ENCODE assay signal across 22 cellular contexts in genomic region chr6:126034671-126035070, GRCh38. TPM values are rescaled to one million over a fixed set of nuclear protein-coding genes. Genes with fewer than 3 reads are reported as not detected.
A peak's percentile ranks its signal among the peaks of the same experiment; 100 is the strongest.
DNase-seq lines count a peak whose midpoint lies in the region; ATAC-seq, FAIRE-seq and TF ChIP-seq lines count a peak whose summit lies in the region.
"Had no signal": no experiment of that assay in that cellular context is flagged by ENCODE, and none has a peak within 500 bp of the region (broad histone marks: within the 10 kb centered on the region; RNA-seq: fewer than 3 reads in every experiment).

No MANE protein-coding gene starts in this region.

- no peak for TF ChIP-seq EP300 in A549 (IDR thresholded peaks at IDR 0.05)

- H3K27me3 ChIP-seq in Caco-2 (replicated peaks; ENCODE audit: control insufficient read depth, insufficient read depth, low read length) (no peaks in the 10 kb centered on the region), hepatocyte (no peaks in the 10 kb centered on the region), parathyroid adenoma (ENCODE audit: control insufficient read depth, insufficient read depth, low read length) (no peaks in the 10 kb centered on the region)
- H3K27me3 ChIP-seq: BLaER1 had no signal

- BruUV-seq in Caco-2 (replicated peaks; lab: Mats Ljungman, UMichigan): no TSS peak

- H3K4me1 Mint-ChIP-seq in Caco-2 (ENCODE audit: low read depth, unreplicated experiment): peaks cover 37% of the 10 kb centered on the region
- H3K4me1 Mint-ChIP-seq: B cell had no signal

- no peaks in the 10 kb centered on the region for H3K27me3 Mint-ChIP-seq in Caco-2 (ENCODE audit: insufficient read depth, unreplicated experiment)
- H3K27me3 Mint-ChIP-seq: B cell; CD4-positive, CD25-positive, alpha-beta regulatory T cell had no signal

- H4K20me1 ChIP-seq in hepatocyte (ENCODE audit: insufficient read depth, poor library complexity, severe bottlenecking): no peaks in the 10 kb centered on the region
- H4K20me1 ChIP-seq: BLaER1 had no signal

- TF ChIP-seq POLR2A in A549 (IDR thresholded peaks at IDR 0.05; ENCODE audit: low read length): no peak

- no peaks in the 10 kb centered on the region for H3K9me2 ChIP-seq in hepatocyte (replicated peaks; ENCODE audit: insufficient read depth)

- TF ChIP-seq RAD21 in A549 (conservative IDR thresholded peaks at IDR 0.05 in 1 of 2, IDR thresholded peaks at IDR 0.05 in 1 of 2): no peak

- no peaks in the 10 kb centered on the region for H3K9me3 Mint-ChIP-seq in Caco-2 (ENCODE audit: unreplicated experiment)
- H3K9me3 Mint-ChIP-seq: CD4-positive, CD25-positive, alpha-beta regulatory T cell; CD8-positive, alpha-beta T cell; HFFc6 had no signal

- H3K79me2 ChIP-seq in hepatocyte: no peaks in the 10 kb centered on the region
- H3K79me2 ChIP-seq in parathyroid adenoma: no peaks in the 10 kb centered on the region

- H3K9me3 ChIP-seq in A549 (no peaks in the 10 kb centered on the region), Caco-2 (no peaks in the 10 kb centered on the region), hepatocyte (ENCODE audit: low read depth) (no peaks in the 10 kb centered on the region), parathyroid adenoma (ENCODE audit: control insufficient read depth, low read length) (no peaks in the 10 kb centered on the region)
- H3K9me3 ChIP-seq: BLaER1, HAP-1 had no signal

- CTCF ChIA-PET in A549 (lab: Yijun Ruan, JAX): no interaction called here
- CTCF ChIA-PET in Caco-2 (lab: Charles Lee): interaction anchor here (0.7 to 0.8 kb wide), 2 partner anchors 88 to 141 kb away, joined by 3 read pairs; no protein-coding TSS in a partner anchor

- H3K36me3 ChIP-seq in Caco-2 (ENCODE audit: control insufficient read depth, insufficient read depth, low read length): no peaks in the 10 kb centered on the region; the same call in 1 of the 2 replicates
- H3K36me3 ChIP-seq in hepatocyte (replicated peaks; ENCODE audit: insufficient read depth, low read depth): no peaks in the 10 kb centered on the region
- no peaks in the 10 kb centered on the region for H3K36me3 ChIP-seq in parathyroid adenoma (ENCODE audit: control insufficient read depth, insufficient read depth, low read length)

- POLR2A ChIA-PET in A549 (lab: Yijun Ruan, JAX): no interaction called here
- POLR2A ChIA-PET in Caco-2 (lab: Charles Lee): interaction anchor here (0.6 kb wide), 1 partner anchor 353 kb away, joined by 3 read pairs; no protein-coding TSS in a partner anchor

- intact Hi-C loops in Caco-2 (cut with micrococcal nuclease; ENCODE audit: unreplicated experiment): loop anchor here (1.0 to 5.0 kb wide), 5 partner anchors 43 to 988 kb away; partner anchors contain the start of gene CENPW

- H3K4me2 ChIP-seq in A549: peak overlapping the region; percentile 57; the same call in 1 of the 3 replicates
- H3K4me2 ChIP-seq in hepatocyte: peak overlapping the region; percentile 33
- no peak overlapping the region for H3K4me2 ChIP-seq in parathyroid adenoma (ENCODE audit: low read length)
- H3K4me2 ChIP-seq: BLaER1 had no signal

- H3K4me1 ChIP-seq in A549 (peaks cover 42% of the 10 kb centered on the region), Caco-2 (peaks cover 64% of the 10 kb centered on the region), hepatocyte (ENCODE audit: insufficient read depth) (peaks cover 4% of the 10 kb centered on the region), parathyroid adenoma (peaks cover 22% of the 10 kb centered on the region)
- H3K4me1 ChIP-seq: BLaER1, HAP-1 had no signal

- peak overlapping the region; percentile 52 for H3K4me3 Mint-ChIP-seq in Caco-2 (ENCODE audit: unreplicated experiment)
- H3K4me3 Mint-ChIP-seq: B cell; CD4-positive, CD25-positive, alpha-beta regulatory T cell; CD8-positive, alpha-beta T cell; HFFc6 had no signal

- peak overlapping the region in 1 of 2 experiments; percentile 52; a peak in 1 of 6 replicates for H3K27ac ChIP-seq in A549
- H3K27ac ChIP-seq in hepatocyte: peak overlapping the region; percentile 10
- H3K27ac ChIP-seq in parathyroid adenoma: peak overlapping the region; percentile 82
- H3K27ac ChIP-seq: BLaER1, C4-2B had no signal

- no peak for ATAC-seq in A549
- ATAC-seq: CD8-positive, alpha-beta T cell had no signal

- FAIRE-seq in A549 (lab: Jason Lieb, UNC): no peak
- FAIRE-seq: D721Med, GM18507, H54 had no signal

- H3K36me3 Mint-ChIP-seq in Caco-2 (ENCODE audit: insufficient read depth, unreplicated experiment): peaks cover 54% of the 10 kb centered on the region

- H3K9ac ChIP-seq in parathyroid adenoma: no peak overlapping the region
- H3K9ac ChIP-seq: BLaER1 had no signal

- H3K4me3 ChIP-seq in A549 (no peak overlapping the region), Caco-2 (ENCODE audit: low read depth, low read length) (no peak overlapping the region), hepatocyte (no peak overlapping the region), parathyroid adenoma (ENCODE audit: low read depth, low read length) (no peak overlapping the region)
- H3K4me3 ChIP-seq: BLaER1, HAP-1 had no signal

- H2AFZ ChIP-seq in hepatocyte: no peak overlapping the region
- peak overlapping the region; percentile 44 for H2AFZ ChIP-seq in parathyroid adenoma

- 52% methylated on average over 6 of the region's 6 CpGs for WGBS in A549 (ENCODE audit: missing lambda C conversion rate)
- WGBS in hepatocyte (ENCODE audit: low lambda C conversion rate, missing lambda C conversion rate): 68% methylated on average over 6 of the region's 6 CpGs

- DNase-seq in A549 (ENCODE audit: low read depth in 1 of 2, low spot score in 1 of 2) (no peak), Caco-2 (peak; percentile 56 to 64), hepatocyte (ENCODE audit: low spot score) (peak; percentile 11), EL (no peak), T-helper 2 cell (no peak), NCI-H2196 treated with DMSO at 0.1 percent for 48 hours (lab: John Stamatoyannopoulos, UW; ENCODE audit: unreplicated experiment) (no peak)
- DNase-seq in activated naive CD4-positive, alpha-beta T cell (lab: John Stamatoyannopoulos, UW): no peak
- DNase-seq: CD4-positive, CD25-positive, alpha-beta regulatory T cell; CD8-positive, alpha-beta T cell; DMS 273 treated with DMSO at 0.1 percent for 48 hours; DMS79; GF-D8; GOT3; HFFc6 had no signal

- TF ChIP-seq CTCF in A549 (IDR thresholded peaks at IDR 0.05): no peak
- TF ChIP-seq CTCF in Caco-2 (IDR thresholded peaks at IDR 0.05; ENCODE audit: insufficient read depth in 1 of 2, low read depth in 1 of 2, low read length in 1 of 2, severe bottlenecking in 1 of 2, unreplicated experiment in 1 of 2): no peak
- no peak for TF ChIP-seq CTCF in hepatocyte (IDR thresholded peaks at IDR 0.05; ENCODE audit: poor library complexity)
- no peak for TF ChIP-seq CTCF in parathyroid adenoma (IDR thresholded peaks at IDR 0.05)

- peak overlapping the region; percentile 40 for H3K27ac Mint-ChIP-seq in Caco-2 (ENCODE audit: unreplicated experiment)
- H3K27ac Mint-ChIP-seq: B cell; CD8-positive, alpha-beta T cell; HFFc6 had no signal

TF ChIP-seq in A549, 52 proteins besides CTCF, POLR2A, EP300 and RAD21:
- no peak for TF ChIP-seq POLR2AphosphoS2 (conservative IDR thresholded peaks at IDR 0.05; ENCODE audit: low read length)
- no peak for TF ChIP-seq TP53 (CRISPR knock-in tag; IDR thresholded peaks at IDR 0.05)
- TF ChIP-seq RARB (CRISPR knock-in tag; IDR thresholded peaks at IDR 0.05): no peak
- no peak for TF ChIP-seq HOXB5 (CRISPR knock-in tag; IDR thresholded peaks at IDR 0.05)
- no peak for TF ChIP-seq CHD2 (IDR thresholded peaks at IDR 0.05; ENCODE audit: low read length, partially characterized antibody)
- no peak for TF ChIP-seq KDM1A (IDR thresholded peaks at IDR 0.05; ENCODE audit: low read depth)
- no peak for TF ChIP-seq FOXS1 (CRISPR knock-in tag; IDR thresholded peaks at IDR 0.05)
- no peak for TF ChIP-seq BCL3 (IDR thresholded peaks at IDR 0.05)
- no peak for TF ChIP-seq FOSB (CRISPR knock-in tag; IDR thresholded peaks at IDR 0.05)
- no peak for TF ChIP-seq KDM5A (IDR thresholded peaks at IDR 0.05)
- TF ChIP-seq HMGXB4 (CRISPR knock-in tag; IDR thresholded peaks at IDR 0.05; ENCODE audit: borderline replicate concordance): no peak

RNA-seq across cellular contexts. Expression of gene TRMT11, which starts 48.3 kb away (rescaled TPM):
- polyA plus RNA-seq in A549 (2011; rRNA removed) (33.2 and 44.1 TPM in 2 replicates), A549 (2017; fragmentation: RNase III; extraction: RNeasy Plus Mini Kit Qiagen cat#74134 plus additional on column Dnase treatment) (16.1 to 17.4 TPM (median 16.2 TPM) in 3 replicates), hepatocyte (14.8 and 18.6 TPM in 2 replicates)
- polyA plus RNA-seq in A549 (2012; cell fraction: cytosol; rRNA removed): 9.6 and 10.9 TPM in 2 replicates
- 6.9 and 11.0 TPM in 2 replicates for polyA plus RNA-seq in A549 (2012; cell fraction: nucleus; rRNA removed)
- 16.6 and 20.7 TPM in 2 replicates for polyA minus RNA-seq in A549 (2011; rRNA and poly(A)+ RNA removed)
- total RNA-seq in Caco-2 (2022) (31.5 and 36.7 TPM in 2 replicates), hepatocyte (20.7 and 27.6 TPM in 2 replicates)

Comparison
In these comparisons a context has a peak if more than half of its experiments do, and no peak if none do; other contexts are left out.
1. DNase-seq: peak in Caco-2 (2 of 2) and hepatocyte (single experiment); none in A549 (0 of 2), EL (single experiment), T-helper 2 cell (0 of 5), activated naive CD4-positive, alpha-beta T cell (0 of 4) and NCI-H2196 treated with DMSO at 0.1 percent for 48 hours (single experiment).